1 cellular context compared by ENCODE assay signal in the genomic region with DNA sequence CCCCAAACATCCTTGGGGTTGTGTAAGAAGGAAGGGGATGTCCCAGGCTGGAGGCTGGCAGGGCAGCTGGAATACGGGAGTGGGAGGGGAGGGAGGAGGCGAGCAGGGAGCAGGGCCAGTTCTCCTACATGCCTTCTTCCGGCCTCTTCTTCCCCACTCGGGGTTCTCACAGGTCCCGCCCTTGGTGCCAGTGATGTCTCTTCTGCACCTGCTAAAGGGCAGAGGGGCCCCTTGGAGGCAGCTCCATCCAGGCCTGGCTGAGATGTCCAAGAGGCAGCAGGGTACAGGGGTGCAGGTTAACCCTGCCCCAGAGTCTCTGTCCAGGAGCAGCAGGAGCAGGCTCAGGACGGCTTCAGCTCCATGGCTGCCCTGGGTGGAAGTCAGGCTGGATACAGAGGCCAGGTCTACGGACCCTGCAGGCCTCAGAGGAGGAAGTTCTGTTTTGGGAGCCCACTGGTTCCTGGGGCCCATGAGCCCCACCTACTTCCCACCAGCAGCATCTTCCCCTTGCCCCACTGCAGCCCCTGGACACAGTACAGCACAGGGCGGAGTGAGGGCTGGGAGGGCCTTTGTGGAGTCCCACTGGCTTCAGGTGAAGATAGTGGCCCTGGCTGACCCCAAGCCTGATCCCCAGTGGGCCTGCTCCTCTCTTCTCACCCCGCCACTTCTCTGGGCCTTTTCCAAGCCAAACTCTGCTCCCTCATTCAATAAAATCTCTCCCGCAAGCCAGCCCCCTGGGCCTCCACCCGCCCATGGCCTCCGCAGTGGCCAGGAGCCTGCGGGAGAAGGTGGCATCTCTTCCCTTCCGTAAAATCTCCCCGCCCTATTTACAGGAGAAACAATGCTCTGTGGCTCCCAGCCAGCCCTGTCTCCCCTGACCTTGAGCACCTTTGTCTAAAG.
TF ChIP-seq lines count a peak whose summit lies in the region.

No MANE protein-coding gene starts in this region.

TF ChIP-seq in SK-N-SH, 30 proteins besides CTCF, POLR2A, EP300 and RAD21:
- TF ChIP-seq FOSL2 (IDR thresholded peaks at IDR 0.05; ENCODE audit: borderline replicate concordance, low read depth) (no peak), MXI1 (IDR thresholded peaks at IDR 0.05; ENCODE audit: low read depth, low read length) (no peak)
